In genomic region chr10:104300736-104301292, GRCh38 we compare ENCODE assay signal across 8 cellular contexts. TPM values are rescaled to one million over a fixed set of nuclear protein-coding genes. Genes with fewer than 3 reads are reported as not detected.
DNase-seq lines count a peak whose midpoint lies in the region; ATAC-seq and TF ChIP-seq lines count a peak whose summit lies in the region.

No MANE protein-coding gene starts in this region.

- no peak overlapping the region for H3K14ac ChIP-seq in neuronal stem cell (ENCODE audit: low read length)

- H3K4me2 ChIP-seq in neuronal stem cell (ENCODE audit: insufficient read depth, low read length, poor library complexity, severe bottlenecking) = no peak overlapping the region

- no peak overlapping the region for H3K9ac ChIP-seq in neuronal stem cell (ENCODE audit: low read depth, low read length, poor library complexity)

- peak; percentile 98 for DNase-seq in DMS 273 (lab: John Stamatoyannopoulos, UW; ENCODE audit: unreplicated experiment)
- DNase-seq in NCI-H1417 (lab: John Stamatoyannopoulos, UW) = peak in 2 of 3 experiments; percentile 77 to 92
- peak; percentile 97 for DNase-seq in fibroblast of villous mesenchyme (ENCODE audit: low read depth)
- DNase-seq in neuronal stem cell (ENCODE audit: low spot score) = no peak
- no peak for DNase-seq in H7
- no peak for DNase-seq in stimulated activated CD4-positive, alpha-beta T cell treated with anti-CD3 and anti-CD28 coated beads, Interleukin-15, amount 100 ng/mL, for 24 hours

- H3K4me3 ChIP-seq in WI38 (ENCODE audit: low read depth, low read length) = peak overlapping the region; percentile 38
- H3K4me3 ChIP-seq in fibroblast of villous mesenchyme (ENCODE audit: low read depth, low read length) = peak overlapping the region; percentile 4
- no peak overlapping the region for H3K4me3 ChIP-seq in neuronal stem cell (ENCODE audit: low read length in 2 of 2)
- no peak overlapping the region for H3K4me3 ChIP-seq in H7 (ENCODE audit: insufficient read depth, low read depth, low read length)

- H3K27me3 ChIP-seq in neuronal stem cell (ENCODE audit: control insufficient read depth in 3 of 3, insufficient read depth in 3 of 3, low read depth in 1 of 3, low read length in 3 of 3) (no peaks in the 10 kb centered on the region), H7 (ENCODE audit: control insufficient read depth, insufficient read depth, low read length) (no peaks in the 10 kb centered on the region)

- no peak overlapping the region for H2AK5ac ChIP-seq in neuronal stem cell (ENCODE audit: low read depth, low read length)

- no CpG with 5 or more reads among the region's 7 CpGs for WGBS in neuronal stem cell (ENCODE audit: extremely low coverage in 2 of 2, insufficient read length in 2 of 2, insufficient replicate concordance in 1 of 2), 2 donors

- no peak overlapping the region for H2BK12ac ChIP-seq in neuronal stem cell (ENCODE audit: low read length)

- H2AFZ ChIP-seq in neuronal stem cell (ENCODE audit: low read length) = peak overlapping the region; percentile 31

- H3K23ac ChIP-seq in neuronal stem cell (ENCODE audit: low read depth, low read length, poor library complexity) = no peak overlapping the region

- H3K4me1 ChIP-seq in neuronal stem cell (ENCODE audit: control insufficient read depth in 2 of 2, insufficient read depth in 1 of 2, low read depth in 1 of 2, low read length in 2 of 2) = peaks cover 4 to 16% of the 10 kb centered on the region in 2 donors

- no peak overlapping the region for H3K18ac ChIP-seq in neuronal stem cell (ENCODE audit: low read length)

- no peaks in the 10 kb centered on the region for H3K36me3 ChIP-seq in neuronal stem cell (replicated peaks in 1 of 2; ENCODE audit: control insufficient read depth in 2 of 2, insufficient read depth in 2 of 2, low read length in 2 of 2)
- H3K36me3 ChIP-seq in H7 (replicated peaks; ENCODE audit: control insufficient read depth, insufficient read depth, low read length) = peaks cover 1% of the 10 kb centered on the region

- no peak for ATAC-seq in HG03159 (IDR thresholded peaks at IDR 0.05; ENCODE audit: unreplicated experiment)

- H4K91ac ChIP-seq in neuronal stem cell (ENCODE audit: low read depth, low read length, poor library complexity) = no peak overlapping the region

- no peak overlapping the region for H2BK5ac ChIP-seq in neuronal stem cell (ENCODE audit: low read length)

- H3K4ac ChIP-seq in neuronal stem cell (ENCODE audit: low read length) = no peak overlapping the region

- no peak overlapping the region for H3K27ac ChIP-seq in neuronal stem cell (replicated peaks; ENCODE audit: low read length)

- H3K79me1 ChIP-seq in neuronal stem cell (ENCODE audit: low read depth, low read length) = no peaks in the 10 kb centered on the region

- H2BK120ac ChIP-seq in neuronal stem cell (ENCODE audit: low read depth, low read length) = no peak overlapping the region

- H4K8ac ChIP-seq in neuronal stem cell (ENCODE audit: low read depth, low read length) = no peak overlapping the region

- no peak for TF ChIP-seq CTCF in WI38 (IDR thresholded peaks at IDR 0.05; ENCODE audit: low read depth, low read length)
- TF ChIP-seq CTCF in fibroblast of villous mesenchyme (IDR thresholded peaks at IDR 0.05; ENCODE audit: insufficient read depth, low read depth, low read length) = no peak

- no peak overlapping the region for H2BK15ac ChIP-seq in neuronal stem cell (ENCODE audit: low read length)

- peaks cover 0 to 5% of the 10 kb centered on the region in 2 donors for H3K9me3 ChIP-seq in neuronal stem cell (replicated peaks in 1 of 2; ENCODE audit: control insufficient read depth in 2 of 2, insufficient read depth in 1 of 2, low read depth in 1 of 2, low read length in 2 of 2)

RNA-seq across cellular contexts. Expression of gene GSTO2, which starts 31.8 kb away (rescaled TPM):
- 1.9 and 2.2 TPM in 2 replicates for total RNA-seq in fibroblast of villous mesenchyme
- 6.1 TPM for polyA plus RNA-seq in neuronal stem cell (2013, experiment 1 of 2)
- polyA plus RNA-seq in neuronal stem cell (2013, experiment 2 of 2) = 5.6 TPM
- 15.2 and 20.6 TPM in 2 replicates for total RNA-seq in H7 (2014; rRNA removed; shearing (Covaris generic))

RNA-seq across cellular contexts. Expression of gene ITPRIP, which starts 37.5 kb away (rescaled TPM):
- 9.9 and 10.3 TPM in 2 replicates for total RNA-seq in fibroblast of villous mesenchyme
- polyA plus RNA-seq in neuronal stem cell (2013, experiment 1 of 2) = 2.3 TPM
- 2.1 TPM for polyA plus RNA-seq in neuronal stem cell (2013, experiment 2 of 2)
- total RNA-seq in H7 (2014; rRNA removed; shearing (Covaris generic)) = 6.7 and 6.9 TPM in 2 replicates

RNA-seq across cellular contexts. Expression of gene GSTO1, which starts 46.1 kb away (rescaled TPM):
- 156 and 175 TPM in 2 replicates for total RNA-seq in fibroblast of villous mesenchyme
- polyA plus RNA-seq in neuronal stem cell (2013, experiment 1 of 2) = 22.2 TPM
- 20.9 TPM for polyA plus RNA-seq in neuronal stem cell (2013, experiment 2 of 2)
- 130 and 155 TPM in 2 replicates for total RNA-seq in H7 (2014; rRNA removed; shearing (Covaris generic))

RNA-seq across cellular contexts. Expression of gene CFAP58, which starts 52.8 kb away (rescaled TPM):
- total RNA-seq in fibroblast of villous mesenchyme = 0.43 and 0.64 TPM in 2 replicates
- 0.20 TPM for polyA plus RNA-seq in neuronal stem cell (2013, experiment 1 of 2)
- polyA plus RNA-seq in neuronal stem cell (2013, experiment 2 of 2) = 0.11 TPM
- 0.62 and 2.0 TPM in 2 replicates for total RNA-seq in H7 (2014; rRNA removed; shearing (Covaris generic))

Comparison
In these comparisons a context has a peak if more than half of its experiments do, and no peak if none do; other contexts are left out.
1. DNase-seq: peak in DMS 273 (single experiment), NCI-H1417 (2 of 3) and fibroblast of villous mesenchyme (single experiment); none in neuronal stem cell (single experiment), H7 (single experiment) and stimulated activated CD4-positive, alpha-beta T cell treated with anti-CD3 and anti-CD28 coated beads, Interleukin-15, amount 100 ng/mL, for 24 hours (single experiment).
2. H3K4me3 ChIP-seq: peak in WI38 (single experiment) and fibroblast of villous mesenchyme (single experiment); none in neuronal stem cell (0 of 2) and H7 (single experiment).